In genomic region chr7:121107923-121108498, GRCh38 we compare ENCODE assay signal across 9 cellular contexts.
DNase-seq lines count a peak whose midpoint lies in the region; ATAC-seq, FAIRE-seq and TF ChIP-seq lines count a peak whose summit lies in the region.
"Had no signal": no experiment of that assay in that cellular context is flagged by ENCODE, and none has a peak within 500 bp of the region (broad histone marks: within the 10 kb centered on the region; RNA-seq: fewer than 3 reads in every experiment).

No MANE protein-coding gene starts in this region.

- H3K27me3 ChIP-seq in CD4-positive, alpha-beta T cell (ENCODE audit: control insufficient read depth, insufficient read depth, low read length), result no peaks in the 10 kb centered on the region
- H3K27me3 ChIP-seq in foreskin keratinocyte, result no peaks in the 10 kb centered on the region

- intact Hi-C loops in CD4-positive, alpha-beta T cell (cut with DNase I, micrococcal nuclease), result loop anchor here (1.0 to 5.0 kb wide), 5 partner anchors 121 to 316 kb away; no protein-coding TSS in a partner anchor

- H3K27ac Mint-ChIP-seq in CD4-positive, alpha-beta T cell, result no peak overlapping the region
- no peak overlapping the region for H3K27ac Mint-ChIP-seq in progenitor cell of endocrine pancreas
- H3K27ac Mint-ChIP-seq: T-helper 1 cell treated with Interleukin-12 subunit alpha and Interleukin-12 subunit beta and Interleukin-4 antibody, amounts not matched to agents 30 μg/mL and 1 μg/mL, for 36 hours had no signal

- H3K27ac ChIP-seq in CD4-positive, alpha-beta T cell (ENCODE audit: low read depth, low read length), result no peak overlapping the region
- no peak overlapping the region for H3K27ac ChIP-seq in foreskin keratinocyte

- no peaks in the 10 kb centered on the region for H3K36me3 Mint-ChIP-seq in CD4-positive, alpha-beta T cell (ENCODE audit: low read depth)
- no peaks in the 10 kb centered on the region for H3K36me3 Mint-ChIP-seq in progenitor cell of endocrine pancreas (ENCODE audit: insufficient read depth)

- H3K4me1 ChIP-seq in foreskin keratinocyte, result peaks cover 4% of the 10 kb centered on the region

- H3K4me1 Mint-ChIP-seq in CD4-positive, alpha-beta T cell (ENCODE audit: low read depth), result no peaks in the 10 kb centered on the region
- H3K4me1 Mint-ChIP-seq in progenitor cell of endocrine pancreas (ENCODE audit: low read depth), result peaks cover 7% of the 10 kb centered on the region

- no peak for DNase-seq in CD4-positive, alpha-beta T cell
- DNase-seq in NCI-H146 treated with DMSO at 0.1 percent for 48 hours (lab: John Stamatoyannopoulos, UW; ENCODE audit: unreplicated experiment) (peak; percentile 22), foreskin keratinocyte (peak in 1 of 2 donors; percentile 48), progenitor cell of endocrine pancreas (ENCODE audit: low spot score, unreplicated experiment) (no peak)
- no peak for DNase-seq in stimulated activated CD4-positive, alpha-beta T cell treated with anti-CD3 and anti-CD28 coated beads, Interleukin-1b, Interleukin-23, amount 100 ng/mL, for 48 hours

- peak; percentile 68 for ATAC-seq in CD4-positive, alpha-beta T cell (ENCODE audit: poor library complexity)
- ATAC-seq in GM18858 (IDR thresholded peaks at IDR 0.05; ENCODE audit: unreplicated experiment) (peak; percentile 89), HG02970 (IDR thresholded peaks at IDR 0.05; ENCODE audit: low FRiP score, unreplicated experiment) (peak; percentile 78), foreskin keratinocyte (peak; percentile 95)

- peak; percentile 91 for FAIRE-seq in TTC549 (lab: Jason Lieb, UNC)

- H3K4me3 Mint-ChIP-seq in CD4-positive, alpha-beta T cell, result no peak overlapping the region
- H3K4me3 Mint-ChIP-seq in progenitor cell of endocrine pancreas (ENCODE audit: low read depth), result no peak overlapping the region
- H3K4me3 Mint-ChIP-seq: T-helper 1 cell treated with Interleukin-12 subunit alpha and Interleukin-12 subunit beta and Interleukin-4 antibody, amounts not matched to agents 30 μg/mL and 1 μg/mL, for 36 hours had no signal

- H3K9me3 ChIP-seq in CD4-positive, alpha-beta T cell (ENCODE audit: control insufficient read depth, low read length), result no peaks in the 10 kb centered on the region

- peak; percentile 94 for TF ChIP-seq CTCF in CD4-positive, alpha-beta T cell (IDR thresholded peaks at IDR 0.05)
- TF ChIP-seq CTCF in foreskin keratinocyte (conservative IDR thresholded peaks at IDR 0.05), result peak; percentile 91
- peak; percentile 80 for TF ChIP-seq CTCF in progenitor cell of endocrine pancreas (IDR thresholded peaks at IDR 0.05; ENCODE audit: unreplicated experiment)

- peaks cover 13% of the 10 kb centered on the region for H3K27me3 Mint-ChIP-seq in CD4-positive, alpha-beta T cell
- no peaks in the 10 kb centered on the region for H3K27me3 Mint-ChIP-seq in progenitor cell of endocrine pancreas

- no peaks in the 10 kb centered on the region for H3K9me3 Mint-ChIP-seq in CD4-positive, alpha-beta T cell
- H3K9me3 Mint-ChIP-seq in progenitor cell of endocrine pancreas (ENCODE audit: low read depth), result no peaks in the 10 kb centered on the region
- H3K9me3 Mint-ChIP-seq: T-helper 1 cell treated with Interleukin-12 subunit alpha and Interleukin-12 subunit beta and Interleukin-4 antibody, amounts not matched to agents 30 μg/mL and 1 μg/mL, for 36 hours had no signal

- POLR2A ChIA-PET in CD4-positive, alpha-beta T cell (lab: Charles Lee), result no interaction called here

- CTCF ChIA-PET in CD4-positive, alpha-beta T cell (lab: Charles Lee), result interaction anchor here (0.7 to 1.4 kb wide), 3 partner anchors 13 to 130 kb away, joined by 4 to 11 read pairs (median 5); partner anchors contain the start of gene CPED1
